16 cellular contexts compared by ENCODE assay signal in the genomic region with DNA sequence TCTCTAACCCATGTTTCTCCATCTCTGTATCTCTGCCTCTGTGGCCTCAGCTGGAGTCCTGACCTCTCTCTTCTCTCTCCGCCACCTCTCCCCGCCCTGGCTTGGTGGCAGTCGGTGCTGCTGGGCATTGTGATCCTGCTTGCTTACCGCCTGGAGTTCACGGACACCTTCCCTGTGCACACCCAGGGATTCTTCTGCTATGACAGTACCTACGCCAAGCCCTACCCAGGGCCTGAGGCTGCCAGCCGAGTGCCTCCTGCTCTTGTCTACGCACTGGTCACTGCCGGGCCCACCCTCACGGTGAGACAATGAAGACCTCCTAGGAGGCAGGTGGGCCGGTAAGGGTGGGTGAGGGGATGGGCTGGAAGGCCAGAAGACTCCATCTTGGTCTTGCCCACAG. TPM values are rescaled to one million over a fixed set of nuclear protein-coding genes. Genes with fewer than 3 reads are reported as not detected.
DNase-seq lines count a peak whose midpoint lies in the region; ATAC-seq and TF ChIP-seq lines count a peak whose summit lies in the region.
"Had no signal": no experiment of that assay in that cellular context is flagged by ENCODE, and none has a peak within 500 bp of the region (broad histone marks: within the 10 kb centered on the region; RNA-seq: fewer than 3 reads in every experiment).

No MANE protein-coding gene starts in this region.

- no peak for TF ChIP-seq CTCF in brain (conservative IDR thresholded peaks at IDR 0.05)
- no peak for TF ChIP-seq CTCF in foreskin keratinocyte (conservative IDR thresholded peaks at IDR 0.05)
- TF ChIP-seq CTCF in osteoblast (IDR thresholded peaks at IDR 0.05; ENCODE audit: extremely low read depth, low read depth, low read length) = no peak

- H3K4me3 ChIP-seq in osteoblast (ENCODE audit: insufficient read depth, low read length) = no peak overlapping the region
- H3K4me3 ChIP-seq: BLaER1, GM23248, HAP-1 had no signal

- ATAC-seq in foreskin keratinocyte = peak; percentile 11

- no peak overlapping the region for H3K27ac ChIP-seq in foreskin keratinocyte
- H3K27ac ChIP-seq in osteoblast (ENCODE audit: low read depth, low read length) = no peak overlapping the region
- H3K27ac ChIP-seq: BLaER1, GM23248 had no signal

- no peaks in the 10 kb centered on the region for H3K4me1 ChIP-seq in foreskin keratinocyte
- peaks cover 10% of the 10 kb centered on the region for H3K4me1 ChIP-seq in osteoblast (ENCODE audit: insufficient read depth, low read length)

- peaks cover 43% of the 10 kb centered on the region for H3K4me1 Mint-ChIP-seq in brain

- H3K27ac Mint-ChIP-seq in brain = peak overlapping the region in 3 of 5 experiments; percentile 0 to 81 (median 5)
- H3K27ac Mint-ChIP-seq: CD4-positive, alpha-beta memory T cell had no signal

- H3K36me3 ChIP-seq in osteoblast (ENCODE audit: insufficient read depth, low read length) = peaks cover 35% of the 10 kb centered on the region
- H3K36me3 ChIP-seq: HAP-1 had no signal

- H3K79me2 ChIP-seq in osteoblast (ENCODE audit: insufficient read depth, low read length) = peaks cover 11% of the 10 kb centered on the region

- peak overlapping the region in 2 of 5 experiments; percentile 26 to 33 for H3K4me3 Mint-ChIP-seq in brain
- H3K4me3 Mint-ChIP-seq: CD14-positive monocyte; CD4-positive, alpha-beta memory T cell had no signal

- no peaks in the 10 kb centered on the region for H3K9me3 Mint-ChIP-seq in brain
- H3K9me3 Mint-ChIP-seq: CD4-positive, alpha-beta memory T cell had no signal

- no peak overlapping the region for H3K4me2 ChIP-seq in osteoblast (ENCODE audit: insufficient read depth, low read length)
- H3K4me2 ChIP-seq: BLaER1 had no signal

- H3K27me3 Mint-ChIP-seq in brain = peaks cover 10% of the 10 kb centered on the region
- H3K27me3 Mint-ChIP-seq: CD4-positive, alpha-beta memory T cell had no signal

- peaks cover 27% of the 10 kb centered on the region for H4K20me1 ChIP-seq in osteoblast (ENCODE audit: insufficient read depth, low read length)
- H4K20me1 ChIP-seq: BLaER1 had no signal

- H3K27me3 ChIP-seq in foreskin keratinocyte (no peaks in the 10 kb centered on the region), osteoblast (ENCODE audit: insufficient read depth, low read length) (no peaks in the 10 kb centered on the region)
- H3K27me3 ChIP-seq: BLaER1 had no signal

- H3K36me3 Mint-ChIP-seq in brain = peaks cover 34% of the 10 kb centered on the region

- H3K9me3 ChIP-seq in osteoblast (ENCODE audit: low read depth, low read length) = no peaks in the 10 kb centered on the region
- H3K9me3 ChIP-seq: BLaER1, HAP-1 had no signal

- peak; percentile 61 for DNase-seq in HPDE6-E6E7 (ENCODE audit: extremely low spot score)
- DNase-seq in foreskin keratinocyte = no peak
- DNase-seq in osteoblast (ENCODE audit: insufficient read length, low spot score, missing footprints) = peak; percentile 58
- DNase-seq in DMS114 treated with DMSO at 0.1 percent for 48 hours (lab: John Stamatoyannopoulos, UW; ENCODE audit: unreplicated experiment) = no peak
- no peak for DNase-seq in NCI-H1436 treated with DMSO at 0.1 percent for 48 hours (lab: John Stamatoyannopoulos, UW)
- no peak for DNase-seq in activated T-cell treated with anti-CD3 and anti-CD28 coated beads, Interleukin-2, amount 50 U/mL, for 48 hours
- no peak for DNase-seq in RPMI8226
- DNase-seq: 8988T; CD4-positive, alpha-beta memory T cell; DMS79; GDM1; GM23248 had no signal

- no peak overlapping the region for H2AFZ ChIP-seq in osteoblast (ENCODE audit: low read length)
- H2AFZ ChIP-seq: GM23248 had no signal

RNA-seq across cellular contexts. Expression of gene PLPPR2, which starts 4.2 kb away (rescaled TPM):
- polyA plus RNA-seq in brain (ENCODE audit: insufficient read depth, low read depth, low replicate concordance) (60.6 TPM), foreskin keratinocyte (10.4 and 12.2 TPM in 2 replicates)
- total RNA-seq in foreskin keratinocyte (8.7 and 9.4 TPM in 2 replicates), osteoblast (10.6 and 14.1 TPM in 2 replicates)

RNA-seq across cellular contexts. Expression of gene CCDC159, which starts 13.1 kb away (rescaled TPM):
- polyA plus RNA-seq in brain (ENCODE audit: insufficient read depth, low read depth, low replicate concordance) = 19.1 TPM
- 5.4 and 6.3 TPM in 2 replicates for total RNA-seq in foreskin keratinocyte
- 5.6 and 9.4 TPM in 2 replicates for polyA plus RNA-seq in foreskin keratinocyte
- total RNA-seq in osteoblast = 4.0 and 8.0 TPM in 2 replicates

RNA-seq across cellular contexts. Expression of gene TMEM205, which starts 13.4 kb away (rescaled TPM):
- 162 TPM for polyA plus RNA-seq in brain (ENCODE audit: insufficient read depth, low read depth, low replicate concordance)
- total RNA-seq in foreskin keratinocyte = 58.4 and 59.5 TPM in 2 replicates
- polyA plus RNA-seq in foreskin keratinocyte = 95.1 and 98.9 TPM in 2 replicates
- 29.2 and 59.4 TPM in 2 replicates for total RNA-seq in osteoblast

RNA-seq across cellular contexts. Expression of gene SWSAP1, which starts 15.0 kb away (rescaled TPM):
- 1.5 TPM for polyA plus RNA-seq in brain (ENCODE audit: insufficient read depth, low read depth, low replicate concordance)
- 2.6 and 3.0 TPM in 2 replicates for total RNA-seq in foreskin keratinocyte
- polyA plus RNA-seq in foreskin keratinocyte = 3.4 and 4.2 TPM in 2 replicates
- 0.72 and 0.88 TPM in 2 replicates for total RNA-seq in osteoblast

RNA-seq across cellular contexts. Expression of gene RAB3D, which starts 20.0 kb away (rescaled TPM):
- polyA plus RNA-seq in brain (ENCODE audit: insufficient read depth, low read depth, low replicate concordance) (29.2 TPM), foreskin keratinocyte (12.4 and 12.7 TPM in 2 replicates)
- total RNA-seq in foreskin keratinocyte (25.2 and 26.9 TPM in 2 replicates), osteoblast (2.1 and 3.3 TPM in 2 replicates)

Comparison
In these comparisons a context has a peak if more than half of its experiments do, and no peak if none do; other contexts are left out.
1. DNase-seq: peak in HPDE6-E6E7 (single experiment) and osteoblast (single experiment); none in foreskin keratinocyte (0 of 2), DMS114 treated with DMSO at 0.1 percent for 48 hours (single experiment), NCI-H1436 treated with DMSO at 0.1 percent for 48 hours (single experiment), activated T-cell treated with anti-CD3 and anti-CD28 coated beads, Interleukin-2, amount 50 U/mL, for 48 hours (0 of 2) and RPMI8226 (single experiment).